1 cellular context compared by ENCODE assay signal in the genomic region with DNA sequence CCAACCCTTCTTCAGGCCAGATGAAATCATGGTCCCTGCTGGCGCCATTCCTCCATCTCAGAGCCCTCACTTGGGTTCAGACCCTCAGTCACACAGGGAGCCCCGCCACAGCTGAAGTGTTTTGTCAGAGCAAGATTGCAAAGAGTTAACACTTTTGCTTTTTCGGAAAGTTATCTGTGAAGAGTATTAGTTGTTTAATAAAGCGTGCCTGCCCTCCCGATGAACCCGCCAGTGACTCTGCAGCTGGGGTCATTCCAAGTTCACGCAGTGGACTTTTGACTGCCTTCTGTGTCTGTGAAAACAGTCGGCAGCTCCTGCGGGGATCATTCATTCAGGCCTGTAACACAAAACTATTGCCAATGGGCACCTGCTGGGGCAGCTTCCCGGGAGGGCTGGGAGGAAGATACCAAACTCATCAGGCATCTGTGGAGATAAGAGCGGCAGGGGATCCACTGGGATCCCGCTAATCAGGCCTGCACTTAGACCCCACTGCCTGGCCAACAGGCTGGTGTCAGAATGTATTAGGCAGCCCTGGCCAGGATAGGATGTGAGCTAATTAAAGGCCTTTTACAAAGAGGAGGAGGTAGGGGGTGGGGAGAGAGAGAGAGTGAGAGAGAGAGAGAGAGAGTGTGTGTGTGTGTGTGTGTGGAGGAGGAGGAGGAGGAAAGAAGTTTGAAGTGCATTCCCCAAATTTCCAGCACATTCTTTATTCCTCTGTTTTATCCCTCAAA.
TF ChIP-seq lines count a peak whose summit lies in the region.

No MANE protein-coding gene starts in this region.

TF ChIP-seq in K562, 482 proteins besides CTCF, POLR2A, EP300 and RAD21 (continued from another document and continues in another):
- TF ChIP-seq ZNF79 (CRISPR knock-in tag; IDR thresholded peaks at IDR 0.05; ENCODE audit: low read depth) (no peak), BCOR (IDR thresholded peaks at IDR 0.05) (peak; percentile 90), ESRRB (CRISPR knock-in tag; IDR thresholded peaks at IDR 0.05; ENCODE audit: borderline replicate concordance) (no peak), ELF1 (tag; IDR thresholded peaks at IDR 0.05) (no peak), ZNF518B (CRISPR knock-in tag; IDR thresholded peaks at IDR 0.05) (no peak), HBP1 (CRISPR knock-in tag; IDR thresholded peaks at IDR 0.05) (peak; percentile 93), CEBPZ (IDR thresholded peaks at IDR 0.05; ENCODE audit: borderline replicate concordance, low read depth, low read length) (no peak), ZFP30 (CRISPR knock-in tag; IDR thresholded peaks at IDR 0.05; ENCODE audit: borderline replicate concordance) (no peak), ZNF280B (CRISPR knock-in tag; IDR thresholded peaks at IDR 0.05) (no peak), ZSCAN29 (IDR thresholded peaks at IDR 0.05) (no peak), SLC30A9 (CRISPR knock-in tag; IDR thresholded peaks at IDR 0.05) (no peak), HDAC8 (tag; IDR thresholded peaks at IDR 0.05) (no peak), STAT5A (IDR thresholded peaks at IDR 0.05; ENCODE audit: borderline replicate concordance, low read length) (peak; percentile 11; the same call in 1 of the 2 replicates)
- TF ChIP-seq, protein P1, sequence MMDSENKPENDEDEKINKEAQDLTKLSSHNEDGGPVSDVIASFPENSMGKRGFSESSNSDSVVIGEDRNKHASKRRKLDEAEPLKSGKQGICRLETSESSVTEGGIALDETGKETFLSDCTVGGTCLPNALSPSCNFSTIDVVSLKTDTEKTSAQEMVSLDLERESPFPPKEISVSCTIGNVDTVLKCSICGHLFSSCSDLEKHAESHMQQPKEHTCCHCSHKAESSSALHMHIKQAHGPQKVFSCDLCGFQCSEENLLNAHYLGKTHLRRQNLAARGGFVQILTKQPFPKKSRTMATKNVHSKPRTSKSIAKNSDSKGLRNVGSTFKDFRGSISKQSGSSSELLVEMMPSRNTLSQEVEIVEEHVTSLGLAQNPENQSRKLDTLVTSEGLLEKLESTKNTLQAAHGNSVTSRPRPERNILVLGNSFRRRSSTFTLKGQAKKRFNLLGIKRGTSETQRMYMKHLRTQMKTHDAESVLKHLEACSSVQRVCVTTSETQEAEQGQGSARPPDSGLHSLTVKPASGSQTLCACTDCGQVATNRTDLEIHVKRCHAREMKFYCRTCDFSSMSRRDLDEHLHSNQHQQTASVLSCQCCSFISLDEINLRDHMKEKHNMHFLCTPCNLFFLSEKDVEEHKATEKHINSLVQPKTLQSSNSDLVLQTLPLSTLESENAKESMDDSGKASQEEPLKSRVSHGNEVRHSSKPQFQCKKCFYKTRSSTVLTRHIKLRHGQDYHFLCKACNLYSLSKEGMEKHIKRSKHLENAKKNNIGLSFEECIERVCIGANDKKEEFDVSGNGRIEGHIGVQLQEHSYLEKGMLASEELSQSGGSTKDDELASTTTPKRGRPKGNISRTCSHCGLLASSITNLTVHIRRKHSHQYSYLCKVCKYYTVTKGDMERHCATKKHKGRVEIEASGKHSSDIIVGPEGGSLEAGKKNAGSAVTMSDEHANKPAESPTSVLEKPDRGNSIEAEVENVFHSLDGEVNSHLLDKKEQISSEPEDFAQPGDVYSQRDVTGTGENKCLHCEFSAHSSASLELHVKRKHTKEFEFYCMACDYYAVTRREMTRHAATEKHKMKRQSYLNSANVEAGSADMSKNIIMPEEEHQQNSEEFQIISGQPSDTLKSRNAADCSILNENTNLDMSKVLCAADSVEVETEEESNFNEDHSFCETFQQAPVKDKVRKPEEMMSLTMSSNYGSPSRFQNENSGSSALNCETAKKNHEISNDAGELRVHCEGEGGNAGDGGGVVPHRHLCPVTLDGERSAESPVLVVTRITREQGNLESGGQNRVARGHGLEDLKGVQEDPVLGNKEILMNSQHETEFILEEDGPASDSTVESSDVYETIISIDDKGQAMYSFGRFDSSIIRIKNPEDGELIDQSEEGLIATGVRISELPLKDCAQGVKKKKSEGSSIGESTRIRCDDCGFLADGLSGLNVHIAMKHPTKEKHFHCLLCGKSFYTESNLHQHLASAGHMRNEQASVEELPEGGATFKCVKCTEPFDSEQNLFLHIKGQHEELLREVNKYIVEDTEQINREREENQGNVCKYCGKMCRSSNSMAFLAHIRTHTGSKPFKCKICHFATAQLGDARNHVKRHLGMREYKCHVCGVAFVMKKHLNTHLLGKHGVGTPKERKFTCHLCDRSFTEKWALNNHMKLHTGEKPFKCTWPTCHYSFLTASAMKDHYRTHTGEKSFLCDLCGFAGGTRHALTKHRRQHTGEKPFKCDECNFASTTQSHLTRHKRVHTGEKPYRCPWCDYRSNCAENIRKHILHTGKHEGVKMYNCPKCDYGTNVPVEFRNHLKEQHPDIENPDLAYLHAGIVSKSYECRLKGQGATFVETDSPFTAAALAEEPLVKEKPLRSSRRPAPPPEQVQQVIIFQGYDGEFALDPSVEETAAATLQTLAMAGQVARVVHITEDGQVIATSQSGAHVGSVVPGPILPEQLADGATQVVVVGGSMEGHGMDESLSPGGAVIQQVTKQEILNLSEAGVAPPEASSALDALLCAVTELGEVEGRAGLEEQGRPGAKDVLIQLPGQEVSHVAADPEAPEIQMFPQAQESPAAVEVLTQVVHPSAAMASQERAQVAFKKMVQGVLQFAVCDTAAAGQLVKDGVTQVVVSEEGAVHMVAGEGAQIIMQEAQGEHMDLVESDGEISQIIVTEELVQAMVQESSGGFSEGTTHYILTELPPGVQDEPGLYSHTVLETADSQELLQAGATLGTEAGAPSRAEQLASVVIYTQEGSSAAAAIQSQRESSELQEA (IDR thresholded peaks at IDR 0.05; ENCODE audit: low read depth): peak; percentile 17; the same call in 1 of the 2 replicates
- TF ChIP-seq, protein P2, sequence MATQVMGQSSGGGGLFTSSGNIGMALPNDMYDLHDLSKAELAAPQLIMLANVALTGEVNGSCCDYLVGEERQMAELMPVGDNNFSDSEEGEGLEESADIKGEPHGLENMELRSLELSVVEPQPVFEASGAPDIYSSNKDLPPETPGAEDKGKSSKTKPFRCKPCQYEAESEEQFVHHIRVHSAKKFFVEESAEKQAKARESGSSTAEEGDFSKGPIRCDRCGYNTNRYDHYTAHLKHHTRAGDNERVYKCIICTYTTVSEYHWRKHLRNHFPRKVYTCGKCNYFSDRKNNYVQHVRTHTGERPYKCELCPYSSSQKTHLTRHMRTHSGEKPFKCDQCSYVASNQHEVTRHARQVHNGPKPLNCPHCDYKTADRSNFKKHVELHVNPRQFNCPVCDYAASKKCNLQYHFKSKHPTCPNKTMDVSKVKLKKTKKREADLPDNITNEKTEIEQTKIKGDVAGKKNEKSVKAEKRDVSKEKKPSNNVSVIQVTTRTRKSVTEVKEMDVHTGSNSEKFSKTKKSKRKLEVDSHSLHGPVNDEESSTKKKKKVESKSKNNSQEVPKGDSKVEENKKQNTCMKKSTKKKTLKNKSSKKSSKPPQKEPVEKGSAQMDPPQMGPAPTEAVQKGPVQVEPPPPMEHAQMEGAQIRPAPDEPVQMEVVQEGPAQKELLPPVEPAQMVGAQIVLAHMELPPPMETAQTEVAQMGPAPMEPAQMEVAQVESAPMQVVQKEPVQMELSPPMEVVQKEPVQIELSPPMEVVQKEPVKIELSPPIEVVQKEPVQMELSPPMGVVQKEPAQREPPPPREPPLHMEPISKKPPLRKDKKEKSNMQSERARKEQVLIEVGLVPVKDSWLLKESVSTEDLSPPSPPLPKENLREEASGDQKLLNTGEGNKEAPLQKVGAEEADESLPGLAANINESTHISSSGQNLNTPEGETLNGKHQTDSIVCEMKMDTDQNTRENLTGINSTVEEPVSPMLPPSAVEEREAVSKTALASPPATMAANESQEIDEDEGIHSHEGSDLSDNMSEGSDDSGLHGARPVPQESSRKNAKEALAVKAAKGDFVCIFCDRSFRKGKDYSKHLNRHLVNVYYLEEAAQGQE (CRISPR knock-in tag; IDR thresholded peaks at IDR 0.05; ENCODE audit: low read depth): no peak
- TF ChIP-seq, protein P3, sequence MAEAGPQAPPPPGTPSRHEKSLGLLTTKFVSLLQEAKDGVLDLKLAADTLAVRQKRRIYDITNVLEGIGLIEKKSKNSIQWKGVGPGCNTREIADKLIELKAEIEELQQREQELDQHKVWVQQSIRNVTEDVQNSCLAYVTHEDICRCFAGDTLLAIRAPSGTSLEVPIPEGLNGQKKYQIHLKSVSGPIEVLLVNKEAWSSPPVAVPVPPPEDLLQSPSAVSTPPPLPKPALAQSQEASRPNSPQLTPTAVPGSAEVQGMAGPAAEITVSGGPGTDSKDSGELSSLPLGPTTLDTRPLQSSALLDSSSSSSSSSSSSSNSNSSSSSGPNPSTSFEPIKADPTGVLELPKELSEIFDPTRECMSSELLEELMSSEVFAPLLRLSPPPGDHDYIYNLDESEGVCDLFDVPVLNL (CRISPR knock-in tag; IDR thresholded peaks at IDR 0.05; ENCODE audit: low read depth): no peak
